25 cellular contexts compared by ENCODE assay signal in genomic region chr20:59485576-59486250, GRCh38.
DNase-seq lines count a peak whose midpoint lies in the region; ATAC-seq, FAIRE-seq and TF ChIP-seq lines count a peak whose summit lies in the region.
"Had no signal": no experiment of that assay in that cellular context is flagged by ENCODE, and none has a peak within 500 bp of the region (broad histone marks: within the 10 kb centered on the region; RNA-seq: fewer than 3 reads in every experiment).

No MANE protein-coding gene starts in this region.

- ATAC-seq in HepG2 (no peak), right lobe of liver (no peak)
- ATAC-seq in stimulated activated effector memory CD8-positive, alpha-beta T cell treated with anti-CD3 and anti-CD28 coated beads, Interleukin-12 subunit alpha, Interleukin-12 subunit beta, amount 100 ng/mL, for 72 hours: no peak
- ATAC-seq: CD8-positive, alpha-beta T cell had no signal

- H3K4me1 ChIP-seq in HepG2 (ENCODE audit: insufficient read depth, low read length) (no peaks in the 10 kb centered on the region), right lobe of liver (no peaks in the 10 kb centered on the region), spleen (no peaks in the 10 kb centered on the region), sigmoid colon (no peaks in the 10 kb centered on the region)
- H3K4me1 ChIP-seq: Caco-2 had no signal

- no peaks in the 10 kb centered on the region for H3K4me1 Mint-ChIP-seq in stimulated activated effector memory CD8-positive, alpha-beta T cell treated with anti-CD3 and anti-CD28 coated beads, Interleukin-12 subunit alpha, Interleukin-12 subunit beta, amount 100 ng/mL, for 72 hours
- H3K4me1 Mint-ChIP-seq: B cell; CD4-positive, CD25-positive, alpha-beta regulatory T cell had no signal

- H2AFZ ChIP-seq in HepG2 (ENCODE audit: low read length): no peak overlapping the region
- H2AFZ ChIP-seq: GM23248 had no signal

- H3K27ac ChIP-seq in HepG2 (ENCODE audit: extremely low read length, insufficient read depth, low read length) (no peak overlapping the region), right lobe of liver (no peak overlapping the region), spleen (no peak overlapping the region), sigmoid colon (no peak overlapping the region)
- H3K27ac ChIP-seq: 22Rv1, BLaER1, C4-2B, GM23248 had no signal

- H3K9me3 Mint-ChIP-seq in stimulated activated effector memory CD8-positive, alpha-beta T cell treated with anti-CD3 and anti-CD28 coated beads, Interleukin-12 subunit alpha, Interleukin-12 subunit beta, amount 100 ng/mL, for 72 hours: no peaks in the 10 kb centered on the region
- H3K9me3 Mint-ChIP-seq: CD8-positive, alpha-beta T cell had no signal

- POLR2A ChIA-PET in HepG2 (lab: Yijun Ruan, JAX): no interaction called here

- H3K27ac Mint-ChIP-seq in stimulated activated effector memory CD8-positive, alpha-beta T cell treated with anti-CD3 and anti-CD28 coated beads, Interleukin-12 subunit alpha, Interleukin-12 subunit beta, amount 100 ng/mL, for 72 hours: no peak overlapping the region
- H3K27ac Mint-ChIP-seq: B cell; CD4-positive, CD25-positive, alpha-beta regulatory T cell; CD8-positive, alpha-beta T cell had no signal

- intact Hi-C loops in HepG2 (cut with micrococcal nuclease; ENCODE audit: unreplicated experiment) (no loop called here), right lobe of liver (cut with DNase I) (no loop called here), spleen (cut with DNase I; ENCODE audit: low total_unique reads) (no loop called here), sigmoid colon (cut with DNase I) (no loop called here)

- in situ Hi-C loops in HepG2 (cut with HindIII; ENCODE audit: extremely low pct_ligation_motif_present, low pct_unique_long_range_greater_than_20kb): no loop called here

- no peak for TF ChIP-seq RAD21 in HepG2 (CRISPR knock-in tag; IDR thresholded peaks at IDR 0.05)

- TF ChIP-seq EP300 in HepG2 (IDR thresholded peaks at IDR 0.05; ENCODE audit: low read depth in 2 of 2, low read length in 2 of 2) (no peak), HepG2 (CRISPR knock-in tag; IDR thresholded peaks at IDR 0.05; ENCODE audit: borderline replicate concordance) (no peak), sigmoid colon (IDR thresholded peaks at IDR 0.05) (no peak)

- H3K4me3 Mint-ChIP-seq in stimulated activated effector memory CD8-positive, alpha-beta T cell treated with anti-CD3 and anti-CD28 coated beads, Interleukin-12 subunit alpha, Interleukin-12 subunit beta, amount 100 ng/mL, for 72 hours: no peak overlapping the region
- H3K4me3 Mint-ChIP-seq: B cell; CD4-positive, CD25-positive, alpha-beta regulatory T cell; CD8-positive, alpha-beta T cell had no signal

- TF ChIP-seq POLR2A in HepG2 (IDR thresholded peaks at IDR 0.05; ENCODE audit: insufficient read depth in 1 of 2, low read depth in 2 of 2, low read length in 2 of 2) (no peak), right lobe of liver (IDR thresholded peaks at IDR 0.05) (no peak), spleen (IDR thresholded peaks at IDR 0.05) (no peak), sigmoid colon (IDR thresholded peaks at IDR 0.05) (no peak)

- 34% methylated on average over 7 of the region's 7 CpGs for WGBS in HepG2 (ENCODE audit: low lambda C conversion rate)
- WGBS in right lobe of liver (ENCODE audit: insufficient coverage, low coverage, low lambda C conversion rate, missing lambda C conversion rate): 75% methylated on average over 6 of the region's 7 CpGs
- 93 to 96% (median 94%) methylated on average over 7 of the region's 7 CpGs for WGBS in spleen, 5 donors
- 94 to 95% methylated on average over 7 of the region's 7 CpGs for WGBS in sigmoid colon, 2 donors

- no peak for TF ChIP-seq CTCF in HepG2 (CRISPR knock-in tag; IDR thresholded peaks at IDR 0.05)
- TF ChIP-seq CTCF in right lobe of liver (IDR thresholded peaks at IDR 0.05): no peak
- TF ChIP-seq CTCF in spleen (IDR thresholded peaks at IDR 0.05 in 8 of 11, conservative IDR thresholded peaks at IDR 0.05 in 3 of 11): no peak
- TF ChIP-seq CTCF in sigmoid colon (IDR thresholded peaks at IDR 0.05): no peak

- no peak overlapping the region for H3K4me2 ChIP-seq in HepG2 (ENCODE audit: low read depth, low read length)
- H3K4me2 ChIP-seq: BLaER1 had no signal

- DNase-seq in DMS 273 (lab: John Stamatoyannopoulos, UW; ENCODE audit: unreplicated experiment): peak; percentile 45
- DNase-seq in DMS 273 treated with DMSO at 0.1 percent for 48 hours (lab: John Stamatoyannopoulos, UW): no peak
- DNase-seq in HepG2 (ENCODE audit: low spot score): no peak
- DNase-seq in right lobe of liver: no peak
- DNase-seq in cerebellar cortex (ENCODE audit: low spot score): peak; percentile 89
- DNase-seq in spleen: peak; percentile 10
- no peak for DNase-seq in sigmoid colon
- DNase-seq in stimulated activated effector memory CD8-positive, alpha-beta T cell treated with anti-CD3 and anti-CD28 coated beads, Interleukin-12 subunit alpha, Interleukin-12 subunit beta, amount 100 ng/mL, for 72 hours (ENCODE audit: low spot score in 2 of 2): no peak
- DNase-seq: CD4-positive, CD25-positive, alpha-beta regulatory T cell; CD8-positive, alpha-beta T cell; DMS53; DMS79 treated with DMSO at 0.1 percent for 48 hours; GM23248; H7; HCEC 1CT had no signal

- no TSS peak for BruUV-seq in HepG2 (replicated peaks; lab: Mats Ljungman, UMichigan)

- peaks cover 6 to 58% of the 10 kb centered on the region in 2 experiments; a peak in 4 of 5 replicates for H3K27me3 ChIP-seq in HepG2 (ENCODE audit: control insufficient read depth in 1 of 2, insufficient read depth in 2 of 2, low read length in 2 of 2)
- H3K27me3 ChIP-seq in right lobe of liver: no peaks in the 10 kb centered on the region
- peaks cover 0 to 38% (median 7%) of the 10 kb centered on the region in 7 donors for H3K27me3 ChIP-seq in spleen (replicated peaks in 1 of 7)
- H3K27me3 ChIP-seq in sigmoid colon: peaks cover 0 to 4% (median 0%) of the 10 kb centered on the region in 3 donors
- H3K27me3 ChIP-seq: BLaER1 had no signal

- H3K36me3 ChIP-seq in HepG2 (replicated peaks in 1 of 2; ENCODE audit: control insufficient read depth in 1 of 2, insufficient read depth in 2 of 2, low read length in 2 of 2): no peaks in the 10 kb centered on the region
- no peaks in the 10 kb centered on the region for H3K36me3 ChIP-seq in right lobe of liver
- H3K36me3 ChIP-seq in spleen: no peaks in the 10 kb centered on the region
- H3K36me3 ChIP-seq in sigmoid colon: no peaks in the 10 kb centered on the region
- H3K36me3 ChIP-seq: BLaER1 had no signal

- no peak overlapping the region for H3K9ac ChIP-seq in HepG2 (ENCODE audit: insufficient read depth, low read depth, low read length)
- H3K9ac ChIP-seq: BLaER1, GM23248 had no signal

- H3K9me3 ChIP-seq in HepG2 (ENCODE audit: low read length) (no peaks in the 10 kb centered on the region), right lobe of liver (no peaks in the 10 kb centered on the region), spleen (no peaks in the 10 kb centered on the region), sigmoid colon (no peaks in the 10 kb centered on the region)
- H3K9me3 ChIP-seq: BLaER1, Caco-2 had no signal

- no peaks in the 10 kb centered on the region for H4K20me1 ChIP-seq in HepG2 (ENCODE audit: insufficient read depth, low read length)
- H4K20me1 ChIP-seq: BLaER1 had no signal

- no peaks in the 10 kb centered on the region for H3K36me3 Mint-ChIP-seq in stimulated activated effector memory CD8-positive, alpha-beta T cell treated with anti-CD3 and anti-CD28 coated beads, Interleukin-12 subunit alpha, Interleukin-12 subunit beta, amount 100 ng/mL, for 72 hours
- H3K36me3 Mint-ChIP-seq: CD4-positive, CD25-positive, alpha-beta regulatory T cell; CD8-positive, alpha-beta T cell had no signal

- FAIRE-seq in HepG2 (lab: Jason Lieb, UNC): no peak
- FAIRE-seq: A204.1, G401.6, GM12892, GM19239, H1 had no signal

- H3K79me2 ChIP-seq in HepG2 (ENCODE audit: insufficient read depth, low read length): no peaks in the 10 kb centered on the region

- H3K4me3 ChIP-seq in HepG2 (replicated peaks in 1 of 3; ENCODE audit: insufficient read depth in 1 of 3, low read depth in 2 of 3, low read length in 3 of 3): no peak overlapping the region
- H3K4me3 ChIP-seq in right lobe of liver: no peak overlapping the region
- H3K4me3 ChIP-seq in spleen: no peak overlapping the region
- no peak overlapping the region for H3K4me3 ChIP-seq in sigmoid colon
- H3K4me3 ChIP-seq: BLaER1, GM23248 had no signal

- CTCF ChIA-PET in HepG2 (lab: Yijun Ruan, JAX; ENCODE audit: low intra/inter-chr PET ratio, low total read pairs): no interaction called here

TF ChIP-seq in HepG2, 621 proteins besides CTCF, POLR2A, EP300 and RAD21:
- no peak for TF ChIP-seq ZFY (CRISPR knock-in tag; IDR thresholded peaks at IDR 0.05)
- 0 out of 2 replicates have a peak, but pooled peaks have one; percentile 11 for TF ChIP-seq ATF7 (IDR thresholded peaks at IDR 0.05)
- no peak for TF ChIP-seq ATF7 (CRISPR knock-in tag; IDR thresholded peaks at IDR 0.05)
- TF ChIP-seq ZNF567 (CRISPR knock-in tag; IDR thresholded peaks at IDR 0.05; ENCODE audit: borderline replicate concordance): no peak
- TF ChIP-seq ZNF136 (CRISPR knock-in tag; IDR thresholded peaks at IDR 0.05; ENCODE audit: low read depth): no peak
- no peak for TF ChIP-seq ZNF431 (CRISPR knock-in tag; IDR thresholded peaks at IDR 0.05; ENCODE audit: borderline replicate concordance, low read depth)
- TF ChIP-seq BATF2 (CRISPR knock-in tag; IDR thresholded peaks at IDR 0.05): no peak
- no peak for TF ChIP-seq PTBP1 (IDR thresholded peaks at IDR 0.05; ENCODE audit: low read depth, low read length, poor library complexity, severe bottlenecking)
- TF ChIP-seq SETDB1 (CRISPR knock-in tag; IDR thresholded peaks at IDR 0.05; ENCODE audit: borderline replicate concordance): no peak
- TF ChIP-seq IKZF4 (CRISPR knock-in tag; IDR thresholded peaks at IDR 0.05; ENCODE audit: borderline replicate concordance, low read depth, not compliant biosample characterization): no peak
- TF ChIP-seq ZNF777 (CRISPR knock-in tag; IDR thresholded peaks at IDR 0.05): no peak
- no peak for TF ChIP-seq SSRP1 (CRISPR knock-in tag; IDR thresholded peaks at IDR 0.05)
- no peak for TF ChIP-seq ATAD3A (CRISPR knock-in tag; IDR thresholded peaks at IDR 0.05)
- TF ChIP-seq PPARG (CRISPR knock-in tag; conservative IDR thresholded peaks at IDR 0.05): no peak
- peak; percentile 40 for TF ChIP-seq CREB1 (IDR thresholded peaks at IDR 0.05)
- no peak for TF ChIP-seq CREB1 (CRISPR knock-in tag; IDR thresholded peaks at IDR 0.05)
- TF ChIP-seq TAF1 (CRISPR knock-in tag; IDR thresholded peaks at IDR 0.05): no peak

Comparison
In these comparisons a context has a peak if more than half of its experiments do, and no peak if none do; other contexts are left out.
1. DNase-seq: peak in DMS 273 (single experiment), cerebellar cortex (single experiment) and spleen (single experiment); none in DMS 273 treated with DMSO at 0.1 percent for 48 hours (single experiment), HepG2 (single experiment), right lobe of liver (0 of 3), sigmoid colon (single experiment) and stimulated activated effector memory CD8-positive, alpha-beta T cell treated with anti-CD3 and anti-CD28 coated beads, Interleukin-12 subunit alpha, Interleukin-12 subunit beta, amount 100 ng/mL, for 72 hours (0 of 2).